ENCODE assay signal across 26 cellular contexts in genomic region chr7:105917659-105918058, GRCh38.
"Had no signal": no experiment of that assay in that cellular context is flagged by ENCODE, and none has a peak within 500 bp of the region (broad histone marks: within the 10 kb centered on the region; RNA-seq: fewer than 3 reads in every experiment).

No MANE protein-coding gene starts in this region.

- H3K27me3 ChIP-seq: stomach, suprapubic skin, testis, thyroid gland, tibial artery, tibial nerve, transverse colon, upper lobe of left lung, upper lobe of right lung, uterus, vagina had no signal

- H3K4me1 ChIP-seq: stomach, suprapubic skin, testis, thyroid gland, tibial artery, tibial nerve, upper lobe of left lung, upper lobe of right lung, uterus, vagina had no signal

- FAIRE-seq: urothelium cell line had no signal

- H3K9me3 ChIP-seq: stomach, suprapubic skin, testis, thoracic aorta, thyroid gland, tibial artery, tibial nerve, transverse colon, upper lobe of left lung, upper lobe of right lung, uterus, vagina had no signal

- H3K27ac ChIP-seq: stomach, suprapubic skin, testis, thoracic aorta, thyroid gland, tibial artery, tibial nerve, transverse colon, upper lobe of left lung, upper lobe of right lung, uterus, vagina had no signal

- ATAC-seq: stimulated activated effector memory CD8-positive, alpha-beta T cell treated with anti-CD3 and anti-CD28 coated beads, Interleukin-12 subunit alpha, Interleukin-12 subunit beta, amount 100 ng/mL, for 72 hours; stimulated activated memory B cell treated with anti-CD40 and anti-IgM and Interleukin-4, amounts not matched to agents 10 μg/mL and 1 μg/mL and 100 μg/mL, for 72 hours; stimulated activated naive B cell treated with anti-CD40 and anti-IgM and Interleukin-4, amounts not matched to agents 10 μg/mL and 1 μg/mL and 100 μg/mL, for 72 hours; stimulated activated naive CD8-positive, alpha-beta T cell treated with anti-CD3 and anti-CD28 coated beads, Interleukin-15, amount 100 ng/mL, for 72 hours; stimulated activated naive CD8-positive, alpha-beta T cell treated with anti-CD3 and anti-CD28 coated beads, Interleukin-15, Interleukin-2, amounts not matched to agents 100 U/mL and 50 U/mL, for 24 hours; upper lobe of right lung had no signal

- H3K4me3 ChIP-seq: stomach, suprapubic skin, testis, thoracic aorta, thyroid gland, tibial artery, tibial nerve, transverse colon, upper lobe of left lung, upper lobe of right lung, uterus, vagina had no signal

- DNase-seq: stimulated activated CD4-positive, alpha-beta T cell treated with anti-CD3 and anti-CD28 coated beads, Interleukin-2, amount 100 ng/mL, for 48 hours; stimulated activated CD4-positive, alpha-beta T cell treated with anti-CD3 and anti-CD28 coated beads, Interleukin-4, amount 100 ng/mL, for 1 hour; stimulated activated CD4-positive, alpha-beta T cell treated with anti-CD3 and anti-CD28 coated beads, Interleukin-4, amount 100 ng/mL, for 24 hours; stimulated activated CD4-positive, alpha-beta T cell treated with anti-CD3 and anti-CD28 coated beads, Interleukin-4, amount 100 ng/mL, for 4 hours; stimulated activated CD8-positive, alpha-beta memory T cell treated with anti-CD3 and anti-CD28 coated beads, Interleukin-4, amount 100 ng/mL, for 48 hours; stimulated activated naive B cell treated with anti-CD40 and anti-IgM and Interleukin-4, amounts not matched to agents 10 μg/mL and 1 μg/mL and 100 μg/mL, for 72 hours; stimulated activated naive CD4-positive, alpha-beta T cell; stimulated activated naive CD8-positive, alpha-beta T cell treated with anti-CD3 and anti-CD28 coated beads, Interleukin-15, amount 100 ng/mL, for 72 hours; stimulated activated naive CD8-positive, alpha-beta T cell treated with anti-CD3 and anti-CD28 coated beads, Interleukin-15, Interleukin-2, amounts not matched to agents 100 U/mL and 50 U/mL, for 24 hours; stomach; substantia nigra; testis; thyroid gland; tibial artery; transverse colon; trophoblast cell; upper lobe of left lung; upper lobe of right lung; uterus had no signal

- H3K36me3 ChIP-seq: thoracic aorta, thyroid gland, transverse colon, upper lobe of left lung, upper lobe of right lung, uterus, vagina had no signal
